ENCODE assay signal across 9 cellular contexts in genomic region chr9:81848472-81848871, GRCh38.
A peak's percentile ranks its signal among the peaks of the same experiment; 100 is the strongest.
DNase-seq lines count a peak whose midpoint lies in the region; ATAC-seq and TF ChIP-seq lines count a peak whose summit lies in the region.
"Had no signal": no experiment of that assay in that cellular context is flagged by ENCODE, and none has a peak within 500 bp of the region (broad histone marks: within the 10 kb centered on the region; RNA-seq: fewer than 3 reads in every experiment).

No MANE protein-coding gene starts in this region.

- no peak overlapping the region for H3K27ac ChIP-seq in endodermal cell (ENCODE audit: low read depth, low read length)

- H3K4me3 Mint-ChIP-seq in Calu3 (ENCODE audit: low read depth, unreplicated experiment) (no peak overlapping the region), endodermal cell (no peak overlapping the region), osteocyte (ENCODE audit: unreplicated experiment) (no peak overlapping the region)

- H3K4me1 Mint-ChIP-seq in Calu3 (ENCODE audit: low read depth, unreplicated experiment) (no peaks in the 10 kb centered on the region), endodermal cell (peaks cover 11% of the 10 kb centered on the region), osteocyte (ENCODE audit: unreplicated experiment) (peaks cover 15% of the 10 kb centered on the region)

- ATAC-seq in GM18502 (IDR thresholded peaks at IDR 0.05; ENCODE audit: poor library complexity, unreplicated experiment) (no peak), GM18505 (IDR thresholded peaks at IDR 0.05; ENCODE audit: unreplicated experiment) (no peak)

- intact Hi-C loops in Calu3 (cut with micrococcal nuclease; ENCODE audit: unreplicated experiment) = loop anchor here (10.0 kb wide), 2 partner anchors 134 to 294 kb away; no protein-coding TSS in a partner anchor

- BruUV-seq in Calu3 (replicated peaks; lab: Mats Ljungman, UMichigan) = no TSS peak

- TF ChIP-seq CTCF in Calu3 (IDR thresholded peaks at IDR 0.05; ENCODE audit: unreplicated experiment) (peak; percentile 15), endodermal cell (conservative IDR thresholded peaks at IDR 0.05) (peak; percentile 58), osteocyte (IDR thresholded peaks at IDR 0.05) (peak; percentile 59)

- CTCF ChIA-PET in Calu3 (lab: Charles Lee) = no interaction called here

- H3K36me3 Mint-ChIP-seq in Calu3 (ENCODE audit: insufficient read depth, unreplicated experiment) = no peaks in the 10 kb centered on the region
- no peaks in the 10 kb centered on the region for H3K36me3 Mint-ChIP-seq in endodermal cell (ENCODE audit: low read depth)
- no peaks in the 10 kb centered on the region for H3K36me3 Mint-ChIP-seq in osteocyte (ENCODE audit: unreplicated experiment)

- H3K27ac Mint-ChIP-seq in Calu3 (ENCODE audit: unreplicated experiment) (no peak overlapping the region), endodermal cell (no peak overlapping the region), osteocyte (ENCODE audit: unreplicated experiment) (no peak overlapping the region)

- WGBS in endodermal cell (ENCODE audit: insufficient coverage in 1 of 2, insufficient read length in 1 of 2), 2 experiments = 76 to 86% methylated on average over 2 of the region's 2 CpGs

- H3K4me3 ChIP-seq in endodermal cell (ENCODE audit: low read length) (no peak overlapping the region), H7 (ENCODE audit: insufficient read depth, low read depth, low read length) (no peak overlapping the region)

- H3K9me3 Mint-ChIP-seq in Calu3 (ENCODE audit: low read depth, unreplicated experiment) = no peaks in the 10 kb centered on the region
- H3K9me3 Mint-ChIP-seq in endodermal cell = no peaks in the 10 kb centered on the region
- H3K9me3 Mint-ChIP-seq in osteocyte (ENCODE audit: unreplicated experiment) = no peaks in the 10 kb centered on the region

- H3K4me1 ChIP-seq in endodermal cell (ENCODE audit: control insufficient read depth, insufficient read depth, low read length) = no peaks in the 10 kb centered on the region

- H3K27me3 Mint-ChIP-seq in Calu3 (ENCODE audit: unreplicated experiment) (no peaks in the 10 kb centered on the region), endodermal cell (ENCODE audit: insufficient read depth) (peaks cover 4% of the 10 kb centered on the region), osteocyte (ENCODE audit: unreplicated experiment) (no peaks in the 10 kb centered on the region)

- no peak for TF ChIP-seq POLR2A in GM18505 (IDR thresholded peaks at IDR 0.05; ENCODE audit: borderline replicate concordance, extremely low read depth, insufficient read depth, insufficient read length)

- DNase-seq in Calu3 = no peak
- DNase-seq in NCI-H69 (lab: John Stamatoyannopoulos, UW) = peak; percentile 49
- DNase-seq in endodermal cell = no peak
- no peak for DNase-seq in osteocyte (ENCODE audit: extremely low spot score, unreplicated experiment)
- no peak for DNase-seq in GF-D8 (lab: John Stamatoyannopoulos, UW)
- DNase-seq in H7 = no peak
- DNase-seq: right cardiac atrium had no signal

- H3K27me3 ChIP-seq in endodermal cell (ENCODE audit: control insufficient read depth, insufficient read depth, low read length, poor library complexity, severe bottlenecking) (no peaks in the 10 kb centered on the region), H7 (ENCODE audit: control insufficient read depth, insufficient read depth, low read length) (no peaks in the 10 kb centered on the region)

- no peaks in the 10 kb centered on the region for H3K9me3 ChIP-seq in endodermal cell (ENCODE audit: control insufficient read depth, low read length)

- H3K9ac ChIP-seq in endodermal cell (ENCODE audit: extremely low read depth, low read length, poor library complexity, severe bottlenecking) = no peak overlapping the region

- no peaks in the 10 kb centered on the region for H3K36me3 ChIP-seq in endodermal cell (ENCODE audit: control insufficient read depth, insufficient read depth, low read length)
- H3K36me3 ChIP-seq in H7 (replicated peaks; ENCODE audit: control insufficient read depth, insufficient read depth, low read length) = no peaks in the 10 kb centered on the region
